ENCODE assay signal across 1 cellular context in genomic region chr6:116405147-116405546, GRCh38.
TF ChIP-seq lines count a peak whose summit lies in the region.

No MANE protein-coding gene starts in this region.

TF ChIP-seq in WTC11, 78 proteins besides CTCF, POLR2A, EP300 and RAD21 (continued from another document):
- no peak for TF ChIP-seq ZNF512 (CRISPR knock-in tag; IDR thresholded peaks at IDR 0.05; ENCODE audit: borderline replicate concordance)
